In the genomic region with DNA sequence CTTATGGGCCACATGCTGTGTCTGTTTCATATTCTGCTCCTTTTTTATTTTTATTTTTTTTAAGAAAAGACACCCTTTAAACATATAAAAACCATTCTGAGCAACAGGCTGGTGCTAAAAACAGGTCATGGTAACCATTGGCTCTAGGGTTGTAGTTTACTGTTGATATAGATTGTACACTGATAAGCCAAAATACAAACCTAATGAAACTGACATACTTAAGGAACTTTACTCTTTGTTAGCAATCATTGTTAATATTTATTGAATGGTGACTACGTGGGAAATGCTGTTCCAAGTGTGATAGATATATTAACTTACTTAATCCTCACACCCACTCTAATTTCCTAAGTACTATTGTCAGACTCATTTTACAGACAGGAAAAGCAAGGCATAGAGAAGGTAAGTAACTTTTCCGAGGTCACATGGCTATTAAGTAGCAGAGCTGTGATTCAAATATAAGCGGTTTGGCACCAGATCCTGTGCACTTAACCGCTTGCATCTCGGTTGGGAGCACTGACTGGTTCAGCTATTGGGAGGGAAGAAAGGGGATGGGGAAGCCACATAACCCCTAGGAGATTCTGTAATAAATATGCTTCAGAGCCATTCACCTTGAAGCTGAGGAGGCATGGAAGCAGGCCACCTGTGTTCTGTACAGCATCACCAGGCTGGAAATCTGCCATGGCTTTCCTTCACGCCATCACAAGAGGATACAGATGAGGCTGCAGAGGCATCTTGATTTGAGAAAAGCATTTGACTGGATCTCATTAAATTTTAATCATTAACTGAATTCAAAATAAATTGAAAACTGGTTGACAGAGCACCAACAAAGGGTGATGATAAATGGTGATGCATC, we compare ENCODE assay signal across 15 cellular contexts. TPM values are rescaled to one million over a fixed set of nuclear protein-coding genes. Genes with fewer than 3 reads are reported as not detected.
DNase-seq lines count a peak whose midpoint lies in the region; ATAC-seq and TF ChIP-seq lines count a peak whose summit lies in the region.
"Had no signal": no experiment of that assay in that cellular context is flagged by ENCODE, and none has a peak within 500 bp of the region (broad histone marks: within the 10 kb centered on the region; RNA-seq: fewer than 3 reads in every experiment).

No MANE protein-coding gene starts in this region.

- TF ChIP-seq CTCF in breast epithelium (IDR thresholded peaks at IDR 0.05): no peak
- TF ChIP-seq CTCF in mammary epithelial cell (conservative IDR thresholded peaks at IDR 0.05 in 1 of 2, IDR thresholded peaks at IDR 0.05 in 1 of 2; ENCODE audit: extremely low read depth in 1 of 2, insufficient read depth in 1 of 2, low read depth in 1 of 2, low read length in 2 of 2): no peak
- no peak for TF ChIP-seq CTCF in type B pancreatic cell (conservative IDR thresholded peaks at IDR 0.05)

- no peak overlapping the region for H2AFZ ChIP-seq in mammary epithelial cell (ENCODE audit: low read depth, low read length)

- WGBS in mammary epithelial cell (ENCODE audit: low coverage, missing lambda C conversion rate): 91% methylated on average over 6 of the region's 6 CpGs

- no peaks in the 10 kb centered on the region for H4K20me1 ChIP-seq in mammary epithelial cell (ENCODE audit: insufficient read depth, low read length)

- H3K36me3 Mint-ChIP-seq in naive B cell (peaks cover 4 to 8% of the 10 kb centered on the region in 2 donors), type B pancreatic cell (peaks cover 11% of the 10 kb centered on the region)

- intact Hi-C loops in breast epithelium (cut with DNase I; ENCODE audit: low total_unique reads) (loop anchor here (10.0 kb wide), 1 partner anchor 116 kb away; a partner anchor contains a TSS), mammary epithelial cell (cut with micrococcal nuclease) (no loop called here)

- H3K9ac ChIP-seq in mammary epithelial cell (ENCODE audit: insufficient read depth, low read length) (no peak overlapping the region), duodenal mucosa (ENCODE audit: low read depth in 1 of 2, low read length in 2 of 2) (peak overlapping the region; percentile 0 to 19)

- H3K4me2 ChIP-seq in mammary epithelial cell (ENCODE audit: insufficient read depth, low read depth, low read length): no peak overlapping the region

- H3K4me3 Mint-ChIP-seq in naive B cell (peak overlapping the region in 1 of 8 donors; percentile 64), type B pancreatic cell (peak overlapping the region; percentile 42)

- DNase-seq in breast epithelium (ENCODE audit: low spot score in 2 of 2) (no peak), mammary epithelial cell (no peak), naive B cell (no peak), type B pancreatic cell (ENCODE audit: extremely low spot score, unreplicated experiment) (no peak), amniotic stem cell (lab: John Stamatoyannopoulos, UW) (no peak)
- DNase-seq: activated CD4-positive, alpha-beta T cell treated with anti-CD3 and anti-CD28 coated beads, Interleukin-2, amount 50 U/mL, for 1 hour; activated gamma-delta T cell; DND-41; HCEC 1CT; NCI-H187 treated with DMSO at 0.1 percent for 48 hours had no signal

- no peak overlapping the region for H3K4me3 ChIP-seq in breast epithelium
- no peak overlapping the region for H3K4me3 ChIP-seq in mammary epithelial cell (replicated peaks in 1 of 3; ENCODE audit: insufficient read depth in 1 of 3, low read depth in 2 of 3, low read length in 3 of 3)
- peak overlapping the region in 1 of 2 donors; percentile 4 for H3K4me3 ChIP-seq in duodenal mucosa (ENCODE audit: low read depth in 1 of 2, low read length in 2 of 2)
- H3K4me3 ChIP-seq: A549, pancreas had no signal

- H3K9me3 Mint-ChIP-seq in naive B cell: no peaks in the 10 kb centered on the region
- no peaks in the 10 kb centered on the region for H3K9me3 Mint-ChIP-seq in type B pancreatic cell

- TF ChIP-seq POLR2A in breast epithelium (IDR thresholded peaks at IDR 0.05): no peak

- H3K27me3 ChIP-seq in breast epithelium (no peaks in the 10 kb centered on the region), mammary epithelial cell (ENCODE audit: insufficient read depth, low read length) (no peaks in the 10 kb centered on the region), duodenal mucosa (ENCODE audit: control insufficient read depth in 1 of 2, insufficient read depth in 2 of 2, low read length in 2 of 2) (no peaks in the 10 kb centered on the region)
- H3K27me3 ChIP-seq: pancreas had no signal

- peaks cover 44 to 62% (median 57%) of the 10 kb centered on the region in 3 donors for H3K4me1 Mint-ChIP-seq in naive B cell
- peaks cover 73% of the 10 kb centered on the region for H3K4me1 Mint-ChIP-seq in type B pancreatic cell (ENCODE audit: unreplicated experiment)

- H3K27ac Mint-ChIP-seq in naive B cell (peak overlapping the region; percentile 9 to 80 (median 48)), type B pancreatic cell (peak overlapping the region; percentile 63)

- peaks cover 15 to 25% of the 10 kb centered on the region in 2 donors for H3K4me1 ChIP-seq in breast epithelium
- peaks cover 36% of the 10 kb centered on the region for H3K4me1 ChIP-seq in mammary epithelial cell (ENCODE audit: insufficient read depth, low read length)
- peaks cover 74 to 82% of the 10 kb centered on the region in 2 donors for H3K4me1 ChIP-seq in duodenal mucosa (ENCODE audit: control insufficient read depth in 1 of 2, insufficient read depth in 2 of 2, low read length in 2 of 2)

- in situ Hi-C loops in mammary epithelial cell (cut with MboI; ENCODE audit: low sequenced_read_pairs in 2 of 2): no loop called here

- BruUV-seq in mammary epithelial cell (replicated peaks; lab: Mats Ljungman, UMichigan): no TSS peak

- H3K9me3 ChIP-seq in breast epithelium: no peaks in the 10 kb centered on the region
- no peaks in the 10 kb centered on the region for H3K9me3 ChIP-seq in mammary epithelial cell (replicated peaks; ENCODE audit: insufficient read depth, low read length)
- H3K9me3 ChIP-seq in duodenal mucosa (ENCODE audit: control insufficient read depth in 1 of 2, low read length in 2 of 2): no peaks in the 10 kb centered on the region
- H3K9me3 ChIP-seq: A549, pancreas had no signal

- H3K36me3 ChIP-seq in breast epithelium (no peaks in the 10 kb centered on the region), mammary epithelial cell (ENCODE audit: insufficient read depth, low read length) (peaks cover 12% of the 10 kb centered on the region), duodenal mucosa (ENCODE audit: control insufficient read depth in 1 of 2, insufficient read depth in 2 of 2, low read length in 2 of 2) (peaks cover 4 to 12% of the 10 kb centered on the region in 2 donors)
- H3K36me3 ChIP-seq: pancreas had no signal

- dilution Hi-C loops in mammary epithelial cell (cut with HindIII; ENCODE audit: low sequenced_read_pairs): no loop called here

- peaks cover 96% of the 10 kb centered on the region for H3K79me2 ChIP-seq in mammary epithelial cell (ENCODE audit: insufficient read depth, low read length)

- ATAC-seq in naive B cell (ENCODE audit: low read depth in 2 of 2) (no peak), HG02981 (IDR thresholded peaks at IDR 0.05; ENCODE audit: unreplicated experiment) (no peak), GM18867 (IDR thresholded peaks at IDR 0.05; ENCODE audit: unreplicated experiment) (no peak)
- ATAC-seq: A549 had no signal

- H3K27me3 Mint-ChIP-seq in naive B cell: no peaks in the 10 kb centered on the region
- no peaks in the 10 kb centered on the region for H3K27me3 Mint-ChIP-seq in type B pancreatic cell

- CTCF ChIA-PET in mammary epithelial cell (lab: Charles Lee; ENCODE audit: low non-redundant PET): no interaction called here

- H3K27ac ChIP-seq in breast epithelium (peak overlapping the region; percentile 97 to 99), mammary epithelial cell (ENCODE audit: insufficient read depth, low read depth, low read length) (no peak overlapping the region), duodenal mucosa (ENCODE audit: low read depth, low read length) (peak overlapping the region; percentile 39)
- H3K27ac ChIP-seq: A549 had no signal

RNA-seq across cellular contexts. Expression of a gene that starts 4.9 kb away (rescaled TPM):
- total RNA-seq in breast epithelium (10 to 100 TPM; 28.2 to 42.9 (median 41.6) TPM), mammary epithelial cell (10 to 100 TPM; 65.8 to 82.2 TPM), type B pancreatic cell (ENCODE audit: low replicate concordance) (26.3 and 47.8 TPM in 2 replicates)
- polyA plus RNA-seq in mammary epithelial cell (63.3 TPM), naive B cell (ENCODE audit: low read depth in 6 of 6) (10 to 100 TPM; 11.2 to 23.5 (median 19.0) TPM)
- polyA minus RNA-seq in mammary epithelial cell: 40.0 TPM
